1 cellular context compared by ENCODE assay signal in genomic region chr10:45410807-45411606, GRCh38.
TF ChIP-seq lines count a peak whose summit lies in the region.

No MANE protein-coding gene starts in this region.

TF ChIP-seq in WTC11, 78 proteins besides CTCF, POLR2A, EP300 and RAD21 (continued from another document):
- TF ChIP-seq ATF6 (CRISPR knock-in tag; IDR thresholded peaks at IDR 0.05) (no peak), IRF2 (CRISPR knock-in tag; IDR thresholded peaks at IDR 0.05; ENCODE audit: borderline replicate concordance, low read depth) (no peak), GTF2I (CRISPR knock-in tag; conservative IDR thresholded peaks at IDR 0.05) (no peak), NR3C1 (CRISPR knock-in tag; conservative IDR thresholded peaks at IDR 0.05; ENCODE audit: low read depth) (no peak), ZNF138 (CRISPR knock-in tag; conservative IDR thresholded peaks at IDR 0.05) (no peak), ETV6 (CRISPR knock-in tag; IDR thresholded peaks at IDR 0.05) (no peak), ZNF425 (CRISPR knock-in tag; conservative IDR thresholded peaks at IDR 0.05) (no peak), NFATC4 (CRISPR knock-in tag; IDR thresholded peaks at IDR 0.05) (no peak)
- TF ChIP-seq, protein P1, sequence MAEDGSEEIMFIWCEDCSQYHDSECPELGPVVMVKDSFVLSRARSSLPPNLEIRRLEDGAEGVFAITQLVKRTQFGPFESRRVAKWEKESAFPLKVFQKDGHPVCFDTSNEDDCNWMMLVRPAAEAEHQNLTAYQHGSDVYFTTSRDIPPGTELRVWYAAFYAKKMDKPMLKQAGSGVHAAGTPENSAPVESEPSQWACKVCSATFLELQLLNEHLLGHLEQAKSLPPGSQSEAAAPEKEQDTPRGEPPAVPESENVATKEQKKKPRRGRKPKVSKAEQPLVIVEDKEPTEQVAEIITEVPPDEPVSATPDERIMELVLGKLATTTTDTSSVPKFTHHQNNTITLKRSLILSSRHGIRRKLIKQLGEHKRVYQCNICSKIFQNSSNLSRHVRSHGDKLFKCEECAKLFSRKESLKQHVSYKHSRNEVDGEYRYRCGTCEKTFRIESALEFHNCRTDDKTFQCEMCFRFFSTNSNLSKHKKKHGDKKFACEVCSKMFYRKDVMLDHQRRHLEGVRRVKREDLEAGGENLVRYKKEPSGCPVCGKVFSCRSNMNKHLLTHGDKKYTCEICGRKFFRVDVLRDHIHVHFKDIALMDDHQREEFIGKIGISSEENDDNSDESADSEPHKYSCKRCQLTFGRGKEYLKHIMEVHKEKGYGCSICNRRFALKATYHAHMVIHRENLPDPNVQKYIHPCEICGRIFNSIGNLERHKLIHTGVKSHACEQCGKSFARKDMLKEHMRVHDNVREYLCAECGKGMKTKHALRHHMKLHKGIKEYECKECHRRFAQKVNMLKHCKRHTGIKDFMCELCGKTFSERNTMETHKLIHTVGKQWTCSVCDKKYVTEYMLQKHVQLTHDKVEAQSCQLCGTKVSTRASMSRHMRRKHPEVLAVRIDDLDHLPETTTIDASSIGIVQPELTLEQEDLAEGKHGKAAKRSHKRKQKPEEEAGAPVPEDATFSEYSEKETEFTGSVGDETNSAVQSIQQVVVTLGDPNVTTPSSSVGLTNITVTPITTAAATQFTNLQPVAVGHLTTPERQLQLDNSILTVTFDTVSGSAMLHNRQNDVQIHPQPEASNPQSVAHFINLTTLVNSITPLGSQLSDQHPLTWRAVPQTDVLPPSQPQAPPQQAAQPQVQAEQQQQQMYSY (CRISPR knock-in tag; IDR thresholded peaks at IDR 0.05): no peak
- TF ChIP-seq, protein P2, sequence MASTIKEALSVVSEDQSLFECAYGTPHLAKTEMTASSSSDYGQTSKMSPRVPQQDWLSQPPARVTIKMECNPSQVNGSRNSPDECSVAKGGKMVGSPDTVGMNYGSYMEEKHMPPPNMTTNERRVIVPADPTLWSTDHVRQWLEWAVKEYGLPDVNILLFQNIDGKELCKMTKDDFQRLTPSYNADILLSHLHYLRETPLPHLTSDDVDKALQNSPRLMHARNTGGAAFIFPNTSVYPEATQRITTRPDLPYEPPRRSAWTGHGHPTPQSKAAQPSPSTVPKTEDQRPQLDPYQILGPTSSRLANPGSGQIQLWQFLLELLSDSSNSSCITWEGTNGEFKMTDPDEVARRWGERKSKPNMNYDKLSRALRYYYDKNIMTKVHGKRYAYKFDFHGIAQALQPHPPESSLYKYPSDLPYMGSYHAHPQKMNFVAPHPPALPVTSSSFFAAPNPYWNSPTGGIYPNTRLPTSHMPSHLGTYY (CRISPR knock-in tag; IDR thresholded peaks at IDR 0.05): no peak
